23 cellular contexts compared by ENCODE assay signal in genomic region chr2:150937030-150937429, GRCh38.
DNase-seq lines count a peak whose midpoint lies in the region; ATAC-seq and TF ChIP-seq lines count a peak whose summit lies in the region.
"Had no signal": no experiment of that assay in that cellular context is flagged by ENCODE, and none has a peak within 500 bp of the region (broad histone marks: within the 10 kb centered on the region; RNA-seq: fewer than 3 reads in every experiment).

No MANE protein-coding gene starts in this region.

- no peaks in the 10 kb centered on the region for H3K36me3 ChIP-seq in left lung
- H3K36me3 ChIP-seq: BE2C, BLaER1 had no signal

- H3K9me3 ChIP-seq in left lung, result no peaks in the 10 kb centered on the region
- H3K9me3 ChIP-seq: BE2C, BLaER1 had no signal

- H3K4me1 ChIP-seq in left lung, result no peaks in the 10 kb centered on the region
- H3K4me1 ChIP-seq: BE2C, BLaER1 had no signal

- no peak overlapping the region for H3K27ac ChIP-seq in left lung
- H3K27ac ChIP-seq: BLaER1 had no signal

- intact Hi-C loops in left lung (cut with DNase I), result no loop called here
- intact Hi-C loops in left cardiac atrium (cut with DNase I), result no loop called here

- DNase-seq in HuH-7 (ENCODE audit: low spot score) (peak; percentile 15), HuH-7.5 (ENCODE audit: low spot score) (peak; percentile 14), left lung (no peak), left cardiac atrium (no peak), H4 (ENCODE audit: low spot score) (no peak)
- DNase-seq: 8988T; ACHN; BE2C; C1 segment of cervical spinal cord; CD4-positive, alpha-beta memory T cell; CD4-positive, CD25-positive, alpha-beta regulatory T cell; CD8-positive, alpha-beta memory T cell; COR-L47; DMS 273 treated with DMSO at 0.1 percent for 48 hours; DMS153; DMS53; DMS79; DND-41; EL; GDM1 had no signal

- ATAC-seq in left lung, result peak; percentile 34
- no peak for ATAC-seq in left cardiac atrium
- no peak for ATAC-seq in GM19463 (IDR thresholded peaks at IDR 0.05; ENCODE audit: unreplicated experiment)
- ATAC-seq: GM12878 had no signal

- TF ChIP-seq CTCF in left lung (IDR thresholded peaks at IDR 0.05), result no peak

- H3K27me3 ChIP-seq in left lung, result no peaks in the 10 kb centered on the region
- H3K27me3 ChIP-seq: BE2C, BLaER1 had no signal

- no peak overlapping the region for H3K4me3 ChIP-seq in left lung
- H3K4me3 ChIP-seq: BLaER1, GM12878 had no signal

Comparison
In these comparisons a context has a peak if more than half of its experiments do, and no peak if none do; other contexts are left out.
1. DNase-seq: peak in HuH-7 (single experiment) and HuH-7.5 (single experiment); none in left lung (0 of 2), left cardiac atrium (single experiment) and H4 (single experiment).